20 cellular contexts compared by ENCODE assay signal in genomic region chr11:45599161-45599943, GRCh38.
"Had no signal": no experiment of that assay in that cellular context is flagged by ENCODE, and none has a peak within 500 bp of the region (broad histone marks: within the 10 kb centered on the region; RNA-seq: fewer than 3 reads in every experiment).

No MANE protein-coding gene starts in this region.

- H3K9me3 ChIP-seq: neutrophil, right atrium auricular region, testis had no signal

- H3K27me3 ChIP-seq: right atrium auricular region, testis had no signal

- DNase-seq: effector CD4-positive, alpha-beta T cell; foreskin melanocyte; head of caudate nucleus; left colon; left ventricle myocardium superior; mesenchymal stem cell; naive thymus-derived CD8-positive, alpha-beta T cell; posterior cingulate gyrus; spleen; stimulated activated CD4-positive, alpha-beta T cell treated with anti-CD3 and anti-CD28 coated beads, Interleukin-15, amount 100 ng/mL, for 24 hours; stimulated activated CD4-positive, alpha-beta T cell treated with anti-CD3 and anti-CD28 coated beads, Interleukin-1b, Interleukin-23, amount 100 ng/mL, for 48 hours; stimulated activated CD4-positive, alpha-beta T cell treated with anti-CD3 and anti-CD28 coated beads, Interleukin-4, amount 100 ng/mL, for 24 hours; stimulated activated naive CD8-positive, alpha-beta T cell treated with anti-CD3 and anti-CD28 coated beads, Interleukin-15, amount 100 ng/mL, for 72 hours; testis had no signal

- H3K36me3 ChIP-seq: neutrophil, right atrium auricular region, spleen, tibial nerve had no signal

- H3K27ac ChIP-seq: hepatocyte, neutrophil, right atrium auricular region, spleen, testis, tibial nerve had no signal

- H3K4me1 ChIP-seq: testis, tibial nerve had no signal

- H3K4me3 ChIP-seq: hepatocyte, lung, right atrium auricular region, spleen, testis, tibial nerve had no signal

- ATAC-seq: left colon; left ventricle myocardium superior; naive thymus-derived CD8-positive, alpha-beta T cell; stimulated activated memory B cell treated with anti-CD40 and anti-IgM and Interleukin-4, amounts not matched to agents 10 μg/mL and 1 μg/mL and 100 μg/mL, for 72 hours; stimulated activated naive CD8-positive, alpha-beta T cell treated with anti-CD3 and anti-CD28 coated beads, Interleukin-15, amount 100 ng/mL, for 72 hours had no signal
